1 cellular context compared by ENCODE assay signal in genomic region chr16:85181739-85182129, GRCh38.
TF ChIP-seq lines count a peak whose summit lies in the region.

No MANE protein-coding gene starts in this region.

TF ChIP-seq in HepG2, 621 proteins besides CTCF, POLR2A, EP300 and RAD21 (continued from another document and continues in another):
- TF ChIP-seq, protein P1, sequence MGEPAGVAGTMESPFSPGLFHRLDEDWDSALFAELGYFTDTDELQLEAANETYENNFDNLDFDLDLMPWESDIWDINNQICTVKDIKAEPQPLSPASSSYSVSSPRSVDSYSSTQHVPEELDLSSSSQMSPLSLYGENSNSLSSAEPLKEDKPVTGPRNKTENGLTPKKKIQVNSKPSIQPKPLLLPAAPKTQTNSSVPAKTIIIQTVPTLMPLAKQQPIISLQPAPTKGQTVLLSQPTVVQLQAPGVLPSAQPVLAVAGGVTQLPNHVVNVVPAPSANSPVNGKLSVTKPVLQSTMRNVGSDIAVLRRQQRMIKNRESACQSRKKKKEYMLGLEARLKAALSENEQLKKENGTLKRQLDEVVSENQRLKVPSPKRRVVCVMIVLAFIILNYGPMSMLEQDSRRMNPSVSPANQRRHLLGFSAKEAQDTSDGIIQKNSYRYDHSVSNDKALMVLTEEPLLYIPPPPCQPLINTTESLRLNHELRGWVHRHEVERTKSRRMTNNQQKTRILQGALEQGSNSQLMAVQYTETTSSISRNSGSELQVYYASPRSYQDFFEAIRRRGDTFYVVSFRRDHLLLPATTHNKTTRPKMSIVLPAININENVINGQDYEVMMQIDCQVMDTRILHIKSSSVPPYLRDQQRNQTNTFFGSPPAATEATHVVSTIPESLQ (CRISPR knock-in tag; conservative IDR thresholded peaks at IDR 0.05): no peak
- TF ChIP-seq SRSF4 (IDR thresholded peaks at IDR 0.05; ENCODE audit: low read depth, low read length, poor library complexity, severe bottlenecking): no peak
- 0 out of 2 replicates have a peak, but pooled peaks have one; percentile 42 for TF ChIP-seq HOXA5 (CRISPR knock-in tag; IDR thresholded peaks at IDR 0.05)
- TF ChIP-seq SNAI1 (CRISPR knock-in tag; IDR thresholded peaks at IDR 0.05; ENCODE audit: borderline replicate concordance): no peak
- TF ChIP-seq FIP1L1 (IDR thresholded peaks at IDR 0.05; ENCODE audit: borderline replicate concordance, insufficient read depth, low read depth, low read length): no peak
- no peak for TF ChIP-seq NFE2 (CRISPR knock-in tag; IDR thresholded peaks at IDR 0.05)
- no peak for TF ChIP-seq ZEB1 (IDR thresholded peaks at IDR 0.05; ENCODE audit: insufficient replicate concordance, low read depth)
- TF ChIP-seq, protein P2, sequence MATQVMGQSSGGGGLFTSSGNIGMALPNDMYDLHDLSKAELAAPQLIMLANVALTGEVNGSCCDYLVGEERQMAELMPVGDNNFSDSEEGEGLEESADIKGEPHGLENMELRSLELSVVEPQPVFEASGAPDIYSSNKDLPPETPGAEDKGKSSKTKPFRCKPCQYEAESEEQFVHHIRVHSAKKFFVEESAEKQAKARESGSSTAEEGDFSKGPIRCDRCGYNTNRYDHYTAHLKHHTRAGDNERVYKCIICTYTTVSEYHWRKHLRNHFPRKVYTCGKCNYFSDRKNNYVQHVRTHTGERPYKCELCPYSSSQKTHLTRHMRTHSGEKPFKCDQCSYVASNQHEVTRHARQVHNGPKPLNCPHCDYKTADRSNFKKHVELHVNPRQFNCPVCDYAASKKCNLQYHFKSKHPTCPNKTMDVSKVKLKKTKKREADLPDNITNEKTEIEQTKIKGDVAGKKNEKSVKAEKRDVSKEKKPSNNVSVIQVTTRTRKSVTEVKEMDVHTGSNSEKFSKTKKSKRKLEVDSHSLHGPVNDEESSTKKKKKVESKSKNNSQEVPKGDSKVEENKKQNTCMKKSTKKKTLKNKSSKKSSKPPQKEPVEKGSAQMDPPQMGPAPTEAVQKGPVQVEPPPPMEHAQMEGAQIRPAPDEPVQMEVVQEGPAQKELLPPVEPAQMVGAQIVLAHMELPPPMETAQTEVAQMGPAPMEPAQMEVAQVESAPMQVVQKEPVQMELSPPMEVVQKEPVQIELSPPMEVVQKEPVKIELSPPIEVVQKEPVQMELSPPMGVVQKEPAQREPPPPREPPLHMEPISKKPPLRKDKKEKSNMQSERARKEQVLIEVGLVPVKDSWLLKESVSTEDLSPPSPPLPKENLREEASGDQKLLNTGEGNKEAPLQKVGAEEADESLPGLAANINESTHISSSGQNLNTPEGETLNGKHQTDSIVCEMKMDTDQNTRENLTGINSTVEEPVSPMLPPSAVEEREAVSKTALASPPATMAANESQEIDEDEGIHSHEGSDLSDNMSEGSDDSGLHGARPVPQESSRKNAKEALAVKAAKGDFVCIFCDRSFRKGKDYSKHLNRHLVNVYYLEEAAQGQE (IDR thresholded peaks at IDR 0.05; ENCODE audit: borderline replicate concordance in 1 of 2, low read depth in 1 of 2, low read length in 2 of 2): no peak
- TF ChIP-seq, protein P3, sequence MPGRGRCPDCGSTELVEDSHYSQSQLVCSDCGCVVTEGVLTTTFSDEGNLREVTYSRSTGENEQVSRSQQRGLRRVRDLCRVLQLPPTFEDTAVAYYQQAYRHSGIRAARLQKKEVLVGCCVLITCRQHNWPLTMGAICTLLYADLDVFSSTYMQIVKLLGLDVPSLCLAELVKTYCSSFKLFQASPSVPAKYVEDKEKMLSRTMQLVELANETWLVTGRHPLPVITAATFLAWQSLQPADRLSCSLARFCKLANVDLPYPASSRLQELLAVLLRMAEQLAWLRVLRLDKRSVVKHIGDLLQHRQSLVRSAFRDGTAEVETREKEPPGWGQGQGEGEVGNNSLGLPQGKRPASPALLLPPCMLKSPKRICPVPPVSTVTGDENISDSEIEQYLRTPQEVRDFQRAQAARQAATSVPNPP (CRISPR knock-in tag; IDR thresholded peaks at IDR 0.05): no peak
- no peak; the same call in none of the 2 replicates for TF ChIP-seq MXD1 (CRISPR knock-in tag; IDR thresholded peaks at IDR 0.05)
- peak; percentile 87 for TF ChIP-seq HOXA3 (CRISPR knock-in tag; IDR thresholded peaks at IDR 0.05)
- TF ChIP-seq CEBPG (CRISPR knock-in tag; IDR thresholded peaks at IDR 0.05): peak; percentile 92
- TF ChIP-seq, protein P4, sequence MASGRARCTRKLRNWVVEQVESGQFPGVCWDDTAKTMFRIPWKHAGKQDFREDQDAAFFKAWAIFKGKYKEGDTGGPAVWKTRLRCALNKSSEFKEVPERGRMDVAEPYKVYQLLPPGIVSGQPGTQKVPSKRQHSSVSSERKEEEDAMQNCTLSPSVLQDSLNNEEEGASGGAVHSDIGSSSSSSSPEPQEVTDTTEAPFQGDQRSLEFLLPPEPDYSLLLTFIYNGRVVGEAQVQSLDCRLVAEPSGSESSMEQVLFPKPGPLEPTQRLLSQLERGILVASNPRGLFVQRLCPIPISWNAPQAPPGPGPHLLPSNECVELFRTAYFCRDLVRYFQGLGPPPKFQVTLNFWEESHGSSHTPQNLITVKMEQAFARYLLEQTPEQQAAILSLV (CRISPR knock-in tag; IDR thresholded peaks at IDR 0.05; ENCODE audit: borderline replicate concordance): no peak
- TF ChIP-seq TFDP1 (CRISPR knock-in tag; IDR thresholded peaks at IDR 0.05; ENCODE audit: borderline replicate concordance): peak; percentile 47; the same call in 1 of the 2 replicates
- TF ChIP-seq ZNF709 (CRISPR knock-in tag; IDR thresholded peaks at IDR 0.05): peak; percentile 100
- TF ChIP-seq U2AF1 (optimal IDR thresholded peaks at IDR 0.05; ENCODE audit: low read depth, low read length): no peak
- TF ChIP-seq ZNF580 (CRISPR knock-in tag; IDR thresholded peaks at IDR 0.05; ENCODE audit: borderline replicate concordance, low read depth): no peak
- TF ChIP-seq ZNF138 (CRISPR knock-in tag; IDR thresholded peaks at IDR 0.05; ENCODE audit: low read depth): 0 out of 2 replicates have a peak, but pooled peaks have one; percentile 67
- TF ChIP-seq CENPBD1 (CRISPR knock-in tag; IDR thresholded peaks at IDR 0.05; ENCODE audit: borderline replicate concordance, low read depth): no peak
- TF ChIP-seq HNRNPUL1 (IDR thresholded peaks at IDR 0.05; ENCODE audit: low read depth, low read length): no peak
- TF ChIP-seq SOX6 (IDR thresholded peaks at IDR 0.05): no peak
- TF ChIP-seq SOX6 (CRISPR knock-in tag; IDR thresholded peaks at IDR 0.05): peak; percentile 58
- TF ChIP-seq ZNF784 (CRISPR knock-in tag; IDR thresholded peaks at IDR 0.05; ENCODE audit: borderline replicate concordance): no peak
- TF ChIP-seq MBNL3 (CRISPR knock-in tag; conservative IDR thresholded peaks at IDR 0.05): no peak
- peak; percentile 33; the same call in 1 of the 2 replicates for TF ChIP-seq RXRB (CRISPR knock-in tag; IDR thresholded peaks at IDR 0.05; ENCODE audit: borderline replicate concordance)
- 0 out of 2 replicates have a peak, but pooled peaks have one; percentile 19 for TF ChIP-seq HOMEZ (CRISPR knock-in tag; IDR thresholded peaks at IDR 0.05; ENCODE audit: low read depth)
- no peak for TF ChIP-seq RFX5 (IDR thresholded peaks at IDR 0.05; ENCODE audit: low read depth, low read length)
- no peak for TF ChIP-seq NFKB2 (CRISPR knock-in tag; IDR thresholded peaks at IDR 0.05; ENCODE audit: borderline replicate concordance)
- no peak for TF ChIP-seq ATF7-NPFF (CRISPR knock-in tag; IDR thresholded peaks at IDR 0.05; ENCODE audit: low read depth)
- 0 out of 2 replicates have a peak, but pooled peaks have one; percentile 40 for TF ChIP-seq YEATS2 (CRISPR knock-in tag; IDR thresholded peaks at IDR 0.05; ENCODE audit: borderline replicate concordance)
- TF ChIP-seq ZNF530 (CRISPR knock-in tag; IDR thresholded peaks at IDR 0.05; ENCODE audit: low read depth): no peak
- TF ChIP-seq SALL1 (CRISPR knock-in tag; IDR thresholded peaks at IDR 0.05): peak; percentile 77
- peak; percentile 60; the same call in 1 of the 2 replicates for TF ChIP-seq ZNF124 (CRISPR knock-in tag; IDR thresholded peaks at IDR 0.05)
- TF ChIP-seq ZNF18 (CRISPR knock-in tag; IDR thresholded peaks at IDR 0.05; ENCODE audit: insufficient replicate concordance): peak; percentile 89
- TF ChIP-seq SMYD3 (CRISPR knock-in tag; IDR thresholded peaks at IDR 0.05): no peak
- TF ChIP-seq ZNF30 (CRISPR knock-in tag; IDR thresholded peaks at IDR 0.05): no peak
- TF ChIP-seq, protein P5, sequence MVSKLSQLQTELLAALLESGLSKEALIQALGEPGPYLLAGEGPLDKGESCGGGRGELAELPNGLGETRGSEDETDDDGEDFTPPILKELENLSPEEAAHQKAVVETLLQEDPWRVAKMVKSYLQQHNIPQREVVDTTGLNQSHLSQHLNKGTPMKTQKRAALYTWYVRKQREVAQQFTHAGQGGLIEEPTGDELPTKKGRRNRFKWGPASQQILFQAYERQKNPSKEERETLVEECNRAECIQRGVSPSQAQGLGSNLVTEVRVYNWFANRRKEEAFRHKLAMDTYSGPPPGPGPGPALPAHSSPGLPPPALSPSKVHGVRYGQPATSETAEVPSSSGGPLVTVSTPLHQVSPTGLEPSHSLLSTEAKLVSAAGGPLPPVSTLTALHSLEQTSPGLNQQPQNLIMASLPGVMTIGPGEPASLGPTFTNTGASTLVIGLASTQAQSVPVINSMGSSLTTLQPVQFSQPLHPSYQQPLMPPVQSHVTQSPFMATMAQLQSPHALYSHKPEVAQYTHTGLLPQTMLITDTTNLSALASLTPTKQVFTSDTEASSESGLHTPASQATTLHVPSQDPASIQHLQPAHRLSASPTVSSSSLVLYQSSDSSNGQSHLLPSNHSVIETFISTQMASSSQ (IDR thresholded peaks at IDR 0.05; ENCODE audit: low read depth): no peak
- TF ChIP-seq, protein P5 (CRISPR knock-in tag; IDR thresholded peaks at IDR 0.05; ENCODE audit: borderline replicate concordance): no peak; the same call in 1 of the 2 replicates
- TF ChIP-seq ATAD3A (CRISPR knock-in tag; IDR thresholded peaks at IDR 0.05): no peak
